9 cellular contexts compared by ENCODE assay signal in genomic region chr7:2894118-2894940, GRCh38. TPM values are rescaled to one million over a fixed set of nuclear protein-coding genes. Genes with fewer than 3 reads are reported as not detected.
A peak's percentile ranks its signal among the peaks of the same experiment; 100 is the strongest.
DNase-seq lines count a peak whose midpoint lies in the region; ATAC-seq, FAIRE-seq and TF ChIP-seq lines count a peak whose summit lies in the region.
"Had no signal": no experiment of that assay in that cellular context is flagged by ENCODE, and none has a peak within 500 bp of the region (broad histone marks: within the 10 kb centered on the region; RNA-seq: fewer than 3 reads in every experiment).

No MANE protein-coding gene starts in this region.

- no peaks in the 10 kb centered on the region; a peak in 1 of 7 replicates for H3K4me1 ChIP-seq in H1 (replicated peaks in 1 of 4; ENCODE audit: control insufficient read depth in 3 of 4, insufficient read depth in 4 of 4, low read length in 3 of 4)
- no peaks in the 10 kb centered on the region for H3K4me1 ChIP-seq in breast epithelium
- H3K4me1 ChIP-seq in hepatocyte (ENCODE audit: insufficient read depth): no peaks in the 10 kb centered on the region
- H3K4me1 ChIP-seq in left ventricle myocardium inferior: no peaks in the 10 kb centered on the region

- 0 out of 2 replicates have a peak overlapping the region, but pooled peaks have one; percentile 54 for H2AK5ac ChIP-seq in H1 (ENCODE audit: low read depth, low read length)

- no peaks in the 10 kb centered on the region for H3K79me1 ChIP-seq in H1 (ENCODE audit: low read depth, low read length)

- TF ChIP-seq EP300 in H1 (IDR thresholded peaks at IDR 0.05; ENCODE audit: borderline replicate concordance in 1 of 2, low read depth in 2 of 2, low read length in 2 of 2): no peak

- H3K4me2 ChIP-seq in H1 (ENCODE audit: insufficient read depth in 1 of 2, low read depth in 2 of 2, low read length in 2 of 2) (no peak overlapping the region), hepatocyte (no peak overlapping the region)

- DNase-seq in T-helper 1 cell: peak in 3 of 5 donors; percentile 12 to 60 (median 28)
- no peak for DNase-seq in H1 (ENCODE audit: low read depth in 1 of 2, low spot score in 2 of 2)
- DNase-seq in breast epithelium (ENCODE audit: low spot score in 2 of 2): no peak
- no peak for DNase-seq in H4 (ENCODE audit: low spot score)
- DNase-seq in hepatocyte (ENCODE audit: low spot score): no peak
- DNase-seq in left ventricle myocardium inferior: no peak

- H4K5ac ChIP-seq in H1 (ENCODE audit: insufficient read length, low read depth, low read length): no peak overlapping the region

- no peak overlapping the region for H3K9ac ChIP-seq in H1 (replicated peaks in 1 of 4; ENCODE audit: extremely low read depth in 1 of 4, low read depth in 3 of 4, low read length in 3 of 4)

- H3K27me3 ChIP-seq in H1 (replicated peaks in 1 of 4; ENCODE audit: control insufficient read depth in 3 of 4, extremely low read depth in 1 of 4, insufficient read depth in 3 of 4, low read length in 3 of 4): no peaks in the 10 kb centered on the region
- no peaks in the 10 kb centered on the region for H3K27me3 ChIP-seq in breast epithelium
- H3K27me3 ChIP-seq in hepatocyte: no peaks in the 10 kb centered on the region
- H3K27me3 ChIP-seq in left ventricle myocardium inferior (ENCODE audit: low read depth): peaks cover 65% of the 10 kb centered on the region

- intact Hi-C loops in breast epithelium (cut with DNase I; ENCODE audit: low total_unique reads) (no loop called here), left ventricle myocardium inferior (cut with micrococcal nuclease) (no loop called here)

- H3K36me3 ChIP-seq in H1 (ENCODE audit: control insufficient read depth in 2 of 4, insufficient read depth in 4 of 4, low read length in 3 of 4) (no peaks in the 10 kb centered on the region), breast epithelium (no peaks in the 10 kb centered on the region), hepatocyte (replicated peaks; ENCODE audit: insufficient read depth, low read depth) (no peaks in the 10 kb centered on the region), left ventricle myocardium inferior (no peaks in the 10 kb centered on the region)

- H2BK15ac ChIP-seq in H1 (ENCODE audit: low read length): no peak overlapping the region

- peak overlapping the region; percentile 66; the same call in 1 of the 2 replicates for H2AFZ ChIP-seq in H1 (ENCODE audit: low read length)
- no peak overlapping the region for H2AFZ ChIP-seq in hepatocyte

- H3K4me3 ChIP-seq in H1 (ENCODE audit: extremely low read depth in 1 of 4, insufficient read depth in 2 of 4, low read depth in 3 of 4, low read length in 4 of 4) (no peak overlapping the region), breast epithelium (no peak overlapping the region), hepatocyte (no peak overlapping the region), left ventricle myocardium inferior (no peak overlapping the region)

- H4K91ac ChIP-seq in H1 (replicated peaks; ENCODE audit: insufficient read length, low read length): no peak overlapping the region

- H4K8ac ChIP-seq in H1 (ENCODE audit: extremely low read depth, insufficient read depth, low read length): peak overlapping the region; percentile 23; the same call in 1 of the 2 replicates

- TF ChIP-seq RAD21 in H1 (IDR thresholded peaks at IDR 0.05 in 1 of 2, conservative IDR thresholded peaks at IDR 0.05 in 1 of 2; ENCODE audit: low read depth in 2 of 2, low read length in 2 of 2): no peak

- peak; percentile 71 for ATAC-seq in GM19023 (IDR thresholded peaks at IDR 0.05; ENCODE audit: unreplicated experiment)
- ATAC-seq in HG02885 (IDR thresholded peaks at IDR 0.05; ENCODE audit: poor library complexity, unreplicated experiment): peak; percentile 75

- no peak for FAIRE-seq in H1 (lab: Jason Lieb, UNC)
- FAIRE-seq: islet of Langerhans had no signal

- H3K18ac ChIP-seq in H1 (ENCODE audit: extremely low read depth, low read length): no peak overlapping the region

- no peaks in the 10 kb centered on the region for H4K20me1 ChIP-seq in H1 (replicated peaks in 1 of 2; ENCODE audit: control insufficient read depth in 1 of 2, insufficient read depth in 2 of 2, low read length in 2 of 2)
- no peaks in the 10 kb centered on the region for H4K20me1 ChIP-seq in hepatocyte (ENCODE audit: insufficient read depth, poor library complexity, severe bottlenecking)

- H3K79me2 ChIP-seq in H1 (ENCODE audit: control insufficient read depth in 1 of 2, insufficient read depth in 2 of 2, low read length in 2 of 2): no peaks in the 10 kb centered on the region
- H3K79me2 ChIP-seq in hepatocyte: no peaks in the 10 kb centered on the region

- H3K9me3 ChIP-seq in H1 (ENCODE audit: insufficient read depth in 2 of 2, low read depth in 1 of 2, low read length in 1 of 2) (no peaks in the 10 kb centered on the region), breast epithelium (peaks cover 0 to 5% of the 10 kb centered on the region in 2 donors), hepatocyte (ENCODE audit: low read depth) (no peaks in the 10 kb centered on the region), left ventricle myocardium inferior (replicated peaks) (peaks cover 10% of the 10 kb centered on the region)

- no peaks in the 10 kb centered on the region for H3K23me2 ChIP-seq in H1 (ENCODE audit: low read depth, low read length)

- H3K14ac ChIP-seq in H1 (ENCODE audit: insufficient read length): no peak overlapping the region

- no peak overlapping the region for H2BK20ac ChIP-seq in H1 (ENCODE audit: low read length)

- H3K4ac ChIP-seq in H1 (replicated peaks; ENCODE audit: insufficient read length, low read depth, low read length): no peak overlapping the region

- no peak overlapping the region for H3K56ac ChIP-seq in H1 (replicated peaks; ENCODE audit: insufficient read length, low read depth, low read length)

- no peak overlapping the region for H2BK120ac ChIP-seq in H1 (replicated peaks; ENCODE audit: low read depth, low read length)

- 0 out of 2 replicates have a peak overlapping the region, but pooled peaks have one; percentile 55 for H2BK12ac ChIP-seq in H1 (ENCODE audit: low read depth, low read length)

- WGBS in H1 (ENCODE audit: extremely low coverage in 1 of 2, insufficient coverage in 1 of 2, insufficient read length in 1 of 2, insufficient replicate concordance in 2 of 2, low coverage in 1 of 2, low lambda C conversion rate in 2 of 2, missing lambda C conversion rate in 1 of 2), 2 experiments: 81% methylated on average over 15 of the region's 17 CpGs; no CpG with 5 or more reads in 1 of the 2 experiments
- 88% methylated on average over 17 of the region's 17 CpGs for WGBS in hepatocyte (ENCODE audit: low lambda C conversion rate, missing lambda C conversion rate)

- TF ChIP-seq POLR2A in H1 (IDR thresholded peaks at IDR 0.05; ENCODE audit: control extremely low read depth in 1 of 2, low read depth in 2 of 2, low read length in 2 of 2) (no peak), breast epithelium (IDR thresholded peaks at IDR 0.05) (no peak)

- TF ChIP-seq CTCF in H1 (IDR thresholded peaks at IDR 0.05; ENCODE audit: control extremely low read depth in 1 of 3, insufficient read depth in 1 of 3, low read depth in 1 of 3, low read length in 3 of 3): no peak
- no peak for TF ChIP-seq CTCF in breast epithelium (IDR thresholded peaks at IDR 0.05)
- TF ChIP-seq CTCF in hepatocyte (IDR thresholded peaks at IDR 0.05; ENCODE audit: poor library complexity): no peak
- TF ChIP-seq CTCF in left ventricle myocardium inferior (IDR thresholded peaks at IDR 0.05; ENCODE audit: borderline replicate concordance): no peak

- H3K23ac ChIP-seq in H1 (ENCODE audit: insufficient read length): no peak overlapping the region

- H3K9me2 ChIP-seq in hepatocyte (replicated peaks; ENCODE audit: insufficient read depth): no peaks in the 10 kb centered on the region

- CTCF ChIA-PET in H1 (lab: Charles Lee; ENCODE audit: partially characterized antibody): interaction anchor here (0.7 to 2.4 kb wide), 9 partner anchors 12 to 261 kb away, joined by 3 to 12 read pairs (median 3); no protein-coding TSS in a partner anchor

- H3K27ac ChIP-seq in H1 (ENCODE audit: low read depth, low read length) (no peak overlapping the region), breast epithelium (no peak overlapping the region), hepatocyte (no peak overlapping the region), left ventricle myocardium inferior (replicated peaks) (no peak overlapping the region)

- POLR2A ChIA-PET in H1 (lab: Charles Lee; ENCODE audit: partially characterized antibody): interaction anchor here (2.5 kb wide), 1 partner anchor 20 kb away, joined by 9 read pairs; no protein-coding TSS in a partner anchor

- H2BK5ac ChIP-seq in H1 (ENCODE audit: low read depth, low read length): no peak overlapping the region

TF ChIP-seq in H1, 55 proteins besides CTCF, POLR2A, EP300 and RAD21 (continues in another document):
- TF ChIP-seq PHF8 (conservative IDR thresholded peaks at IDR 0.05; ENCODE audit: low read depth, low read length) (no peak), EZH2 (IDR thresholded peaks at IDR 0.05; ENCODE audit: low read depth, low read length, severe bottlenecking) (no peak), BRCA1 (IDR thresholded peaks at IDR 0.05; ENCODE audit: low read depth, low read length) (no peak), POLR2AphosphoS5 (IDR thresholded peaks at IDR 0.05; ENCODE audit: low read depth, low read length) (no peak), GTF2F1 (IDR thresholded peaks at IDR 0.05; ENCODE audit: borderline replicate concordance, low read depth, low read length) (no peak), KDM1A (IDR thresholded peaks at IDR 0.05; ENCODE audit: borderline replicate concordance, low read length) (no peak), ATF3 (IDR thresholded peaks at IDR 0.05; ENCODE audit: insufficient read depth, low read depth, low read length) (no peak)

RNA-seq across cellular contexts. Expression of gene GNA12, which starts 50.2 kb away (rescaled TPM):
- 95.6 and 96.5 TPM in 2 replicates for total RNA-seq in H1 (2021; fragmentation: NEBNext Ultra II Directional; extraction: Animal tissue kit (Norgen Biotek cat#: 25700))
- polyA plus RNA-seq in H1 (2011; rRNA removed) (109 and 121 TPM in 2 replicates), hepatocyte (34.8 and 40.2 TPM in 2 replicates)
- 92.3 TPM for polyA plus RNA-seq in H1 (2011; cell fraction: cytosol; rRNA removed)
- 152 TPM for polyA plus RNA-seq in H1 (2011; cell fraction: nucleus; rRNA removed)
- 61.6 to 94.7 TPM (median 83.3 TPM) in 4 replicates for polyA plus RNA-seq in H1 (2012, experiment 1 of 2)
- 78.3 TPM for polyA plus RNA-seq in H1 (2012, experiment 2 of 2)
- polyA plus RNA-seq in H1 (2013, experiment 1 of 2): 62.9 TPM
- 65.3 TPM for polyA plus RNA-seq in H1 (2013, experiment 2 of 2)
- polyA minus RNA-seq in H1 (2011; rRNA and poly(A)+ RNA removed): 176 and 215 TPM in 2 replicates
- 71.7 TPM for polyA minus RNA-seq in H1 (2011; cell fraction: cytosol; rRNA and poly(A)+ RNA removed)
- polyA minus RNA-seq in H1 (2011; cell fraction: nucleus; rRNA and poly(A)+ RNA removed): 67.7 TPM
- total RNA-seq in breast epithelium (10 to 100 TPM; 11.3 to 31.4 (median 24.9) TPM), hepatocyte (28.4 and 54.8 TPM in 2 replicates), left ventricle myocardium inferior (43.0 TPM)
- 14.4 and 24.4 TPM in 2 replicates for total RNA-seq in H4 (2014; rRNA removed; shearing (Covaris generic))

Comparison
In these comparisons a context has a peak if more than half of its experiments do, and no peak if none do; other contexts are left out.
1. DNase-seq: peak in T-helper 1 cell (3 of 5); none in H1 (0 of 2), breast epithelium (0 of 2), H4 (single experiment), hepatocyte (single experiment) and left ventricle myocardium inferior (single experiment).